ENCODE assay signal across 8 cellular contexts in genomic region chr1:181104042-181104789, GRCh38. TPM values are rescaled to one million over a fixed set of nuclear protein-coding genes. Genes with fewer than 3 reads are reported as not detected.
DNase-seq lines count a peak whose midpoint lies in the region; ATAC-seq and TF ChIP-seq lines count a peak whose summit lies in the region.

No MANE protein-coding gene starts in this region.

- POLR2A ChIA-PET in PC-3 (lab: Charles Lee; ENCODE audit: unreplicated experiment) = interaction anchor here (1.0 to 1.4 kb wide), 2 partner anchors 14 to 36 kb away, joined by 12 to 21 read pairs; no protein-coding TSS in a partner anchor

- H3K4me2 ChIP-seq in PC-3 (ENCODE audit: low read length) = peak overlapping the region; percentile 90

- peak overlapping the region; percentile 84 for H3K4me3 Mint-ChIP-seq in activated CD4-positive, alpha-beta T cell treated with anti-CD3 and anti-CD28 coated beads, Interleukin-2, amount 10 ng/mL, durations not matched to agents 24 days and 14 days
- H3K4me3 Mint-ChIP-seq in endodermal cell = peak overlapping the region; percentile 77
- peak overlapping the region; percentile 90 for H3K4me3 Mint-ChIP-seq in natural killer cell treated with Interleukin-12 subunit alpha and Interleukin-12 subunit beta and Interleukin-15 and Interleukin-18, amount 100 ng/mL, for 72 hours

- no peak; the same call in 1 of the 2 replicates for TF ChIP-seq CTCF in PC-3 (conservative IDR thresholded peaks at IDR 0.05; ENCODE audit: low read depth, low read length)
- TF ChIP-seq CTCF in endodermal cell (conservative IDR thresholded peaks at IDR 0.05) = no peak

- peak overlapping the region; percentile 91 for H3K27ac ChIP-seq in PC-3 (ENCODE audit: low read length)
- H3K27ac ChIP-seq in endodermal cell (ENCODE audit: low read depth, low read length) = peak overlapping the region; percentile 98

- H3K4me1 ChIP-seq in PC-3 (ENCODE audit: insufficient read depth, low read length) (peaks cover 75% of the 10 kb centered on the region), endodermal cell (ENCODE audit: control insufficient read depth, insufficient read depth, low read length) (peaks cover 17% of the 10 kb centered on the region)

- H3K36me3 ChIP-seq in PC-3 (ENCODE audit: low read depth, low read length) = no peaks in the 10 kb centered on the region
- H3K36me3 ChIP-seq in endodermal cell (ENCODE audit: control insufficient read depth, insufficient read depth, low read length) = no peaks in the 10 kb centered on the region

- H3K36me3 Mint-ChIP-seq in activated CD4-positive, alpha-beta T cell treated with anti-CD3 and anti-CD28 coated beads, Interleukin-2, amount 10 ng/mL, durations not matched to agents 24 days and 14 days (ENCODE audit: low read depth) = no peaks in the 10 kb centered on the region
- H3K36me3 Mint-ChIP-seq in endodermal cell (ENCODE audit: low read depth) = no peaks in the 10 kb centered on the region
- no peaks in the 10 kb centered on the region for H3K36me3 Mint-ChIP-seq in natural killer cell treated with Interleukin-12 subunit alpha and Interleukin-12 subunit beta and Interleukin-15 and Interleukin-18, amount 100 ng/mL, for 72 hours

- ATAC-seq in PC-3 = peak; percentile 18
- ATAC-seq in natural killer cell treated with Interleukin-12 subunit alpha and Interleukin-12 subunit beta and Interleukin-15 and Interleukin-18, amount 100 ng/mL, for 72 hours = no peak
- no peak for ATAC-seq in HG03460 (IDR thresholded peaks at IDR 0.05; ENCODE audit: unreplicated experiment)

- BruUV-seq in PC-3 (replicated peaks; lab: Mats Ljungman, UMichigan) = TSS peak; percentile 56

- no peaks in the 10 kb centered on the region for H3F3A ChIP-seq in PC-3 (ENCODE audit: low read length, unreplicated experiment)

- H3K9me3 ChIP-seq in PC-3 (ENCODE audit: low read length) (no peaks in the 10 kb centered on the region), endodermal cell (ENCODE audit: control insufficient read depth, low read length) (no peaks in the 10 kb centered on the region)

- H3K79me2 ChIP-seq in PC-3 (ENCODE audit: low read length) = peaks cover 24% of the 10 kb centered on the region

- peaks cover 31% of the 10 kb centered on the region for H3K27me3 Mint-ChIP-seq in activated CD4-positive, alpha-beta T cell treated with anti-CD3 and anti-CD28 coated beads, Interleukin-2, amount 10 ng/mL, durations not matched to agents 24 days and 14 days
- peaks cover 48% of the 10 kb centered on the region for H3K27me3 Mint-ChIP-seq in endodermal cell (ENCODE audit: insufficient read depth)
- H3K27me3 Mint-ChIP-seq in natural killer cell treated with Interleukin-12 subunit alpha and Interleukin-12 subunit beta and Interleukin-15 and Interleukin-18, amount 100 ng/mL, for 72 hours = peaks cover 4 to 26% of the 10 kb centered on the region in 2 donors

- WGBS in endodermal cell (ENCODE audit: insufficient coverage in 1 of 2, insufficient read length in 1 of 2), 2 experiments = 23 to 39% methylated on average over 6 to 17 of the region's 17 CpGs

- no peaks in the 10 kb centered on the region for H3K9me3 Mint-ChIP-seq in activated CD4-positive, alpha-beta T cell treated with anti-CD3 and anti-CD28 coated beads, Interleukin-2, amount 10 ng/mL, durations not matched to agents 24 days and 14 days
- no peaks in the 10 kb centered on the region for H3K9me3 Mint-ChIP-seq in endodermal cell
- no peaks in the 10 kb centered on the region for H3K9me3 Mint-ChIP-seq in natural killer cell treated with Interleukin-12 subunit alpha and Interleukin-12 subunit beta and Interleukin-15 and Interleukin-18, amount 100 ng/mL, for 72 hours

- H3K9ac ChIP-seq in PC-3 (ENCODE audit: low read length) (peak overlapping the region; percentile 99), endodermal cell (ENCODE audit: extremely low read depth, low read length, poor library complexity, severe bottlenecking) (peak overlapping the region; percentile 76)

- H2AFZ ChIP-seq in PC-3 (ENCODE audit: low read length) = peak overlapping the region; percentile 54; the same call in 1 of the 2 replicates

- H4K20me1 ChIP-seq in PC-3 (ENCODE audit: low read length) = no peaks in the 10 kb centered on the region

- CTCF ChIA-PET in PC-3 (lab: Charles Lee) = no interaction called here

- peak overlapping the region; percentile 85 for H3K27ac Mint-ChIP-seq in activated CD4-positive, alpha-beta T cell treated with anti-CD3 and anti-CD28 coated beads, Interleukin-2, amount 10 ng/mL, durations not matched to agents 24 days and 14 days
- H3K27ac Mint-ChIP-seq in endodermal cell = peak overlapping the region; percentile 96
- H3K27ac Mint-ChIP-seq in natural killer cell treated with Interleukin-12 subunit alpha and Interleukin-12 subunit beta and Interleukin-15 and Interleukin-18, amount 100 ng/mL, for 72 hours = peak overlapping the region; percentile 70 to 75

- no peaks in the 10 kb centered on the region for H3K9me2 ChIP-seq in PC-3 (replicated peaks; ENCODE audit: low read length)

- DNase-seq in activated CD4-positive, alpha-beta T cell treated with anti-CD3 and anti-CD28 coated beads, Interleukin-2, amount 10 ng/mL, durations not matched to agents 24 days and 14 days = no peak
- DNase-seq in activated CD4-positive, alpha-beta T cell treated with anti-CD3 and anti-CD28 coated beads for 4 hours = no peak
- DNase-seq in PC-3 = no peak
- DNase-seq in endodermal cell = no peak
- DNase-seq in natural killer cell treated with Interleukin-12 subunit alpha and Interleukin-12 subunit beta and Interleukin-15 and Interleukin-18, amount 100 ng/mL, for 72 hours (ENCODE audit: low spot score) = no peak
- no peak for DNase-seq in DMS114 treated with DMSO at 0.1 percent for 48 hours (lab: John Stamatoyannopoulos, UW; ENCODE audit: unreplicated experiment)
- no peak for DNase-seq in activated CD8-positive, alpha-beta memory T cell treated with anti-CD3 and anti-CD28 coated beads for 24 hours

- H3K27me3 ChIP-seq in PC-3 (ENCODE audit: low read length) (no peaks in the 10 kb centered on the region), endodermal cell (ENCODE audit: control insufficient read depth, insufficient read depth, low read length, poor library complexity, severe bottlenecking) (peaks cover 33% of the 10 kb centered on the region)

- intact Hi-C loops in activated CD4-positive, alpha-beta T cell treated with anti-CD3 and anti-CD28 coated beads, Interleukin-2, amount 10 ng/mL, durations not matched to agents 24 days and 14 days (cut with micrococcal nuclease) = loop anchor here (1.0 to 2.0 kb wide), 2 partner anchors 37 to 473 kb away; no protein-coding TSS in a partner anchor
- intact Hi-C loops in PC-3 (cut with micrococcal nuclease) = loop anchor here (2.0 kb wide), 1 partner anchor 13 kb away; no protein-coding TSS in a partner anchor

- peaks cover 81% of the 10 kb centered on the region for H3K4me1 Mint-ChIP-seq in activated CD4-positive, alpha-beta T cell treated with anti-CD3 and anti-CD28 coated beads, Interleukin-2, amount 10 ng/mL, durations not matched to agents 24 days and 14 days
- peaks cover 64% of the 10 kb centered on the region for H3K4me1 Mint-ChIP-seq in endodermal cell
- H3K4me1 Mint-ChIP-seq in natural killer cell treated with Interleukin-12 subunit alpha and Interleukin-12 subunit beta and Interleukin-15 and Interleukin-18, amount 100 ng/mL, for 72 hours (ENCODE audit: low read depth in 2 of 2) = peaks cover 50 to 52% of the 10 kb centered on the region in 2 donors

- H3K4me3 ChIP-seq in PC-3 (ENCODE audit: low read length) = peak overlapping the region; percentile 68
- H3K4me3 ChIP-seq in endodermal cell (ENCODE audit: low read length) = peak overlapping the region; percentile 78

RNA-seq across cellular contexts. Expression of gene IER5, which starts 15.7 kb away (rescaled TPM):
- 48.3 and 48.6 TPM in 2 replicates for total RNA-seq in activated CD4-positive, alpha-beta T cell treated with anti-CD3 and anti-CD28 coated beads, Interleukin-2, amount 10 ng/mL, durations not matched to agents 24 days and 14 days
- total RNA-seq in PC-3 (2014; rRNA removed) = 100 and 126 TPM in 2 replicates
- 10 to 100 TPM; 13.2 to 21.2 TPM for total RNA-seq in endodermal cell
- polyA plus RNA-seq in endodermal cell (2013, experiment 1 of 2) = 16.8 TPM
- 18.5 TPM for polyA plus RNA-seq in endodermal cell (2013, experiment 2 of 2)
- 10 to 100 TPM; 57.1 to 91.7 TPM for total RNA-seq in natural killer cell treated with Interleukin-12 subunit alpha and Interleukin-12 subunit beta and Interleukin-15 and Interleukin-18, amount 100 ng/mL, for 72 hours
